In genomic region chr1:45162636-45163035, GRCh38 we compare ENCODE assay signal across 7 cellular contexts. TPM values are rescaled to one million over a fixed set of nuclear protein-coding genes. Genes with fewer than 3 reads are reported as not detected.
A peak's percentile ranks its signal among the peaks of the same experiment; 100 is the strongest.
DNase-seq lines count a peak whose midpoint lies in the region; ATAC-seq lines count a peak whose summit lies in the region.
"Not testable (repeated sequence)": the region's sequence is repeated elsewhere in the genome, so short reads cannot be mapped to it uniquely, and the experiment has no call there.

No MANE protein-coding gene starts in this region.

- ATAC-seq in activated T-helper 17 cell treated with anti-CD3 and anti-CD28 coated beads, Interleukin-2, amount 50 U/mL, for 72 hours (replicated peaks); naive thymus-derived CD4-positive, alpha-beta T cell: not testable (repeated sequence)

- CTCF ChIA-PET in naive thymus-derived CD4-positive, alpha-beta T cell (lab: Charles Lee), result not testable (repeated sequence)

- H3K27me3 ChIP-seq in naive thymus-derived CD4-positive, alpha-beta T cell (ENCODE audit: control insufficient read depth in 2 of 2, insufficient read depth in 2 of 2, low read length in 2 of 2), result not testable (repeated sequence)

- not testable (repeated sequence) for H3K27ac Mint-ChIP-seq in activated T-helper 17 cell treated with anti-CD3 and anti-CD28 coated beads, Interleukin-2, amount 50 U/mL, for 72 hours; activated naive CD4-positive, alpha-beta T cell treated with anti-CD3 and anti-CD28 coated beads, Interleukin-2, amount 50 U/mL, for 24 hours
- peak overlapping the region in 8 of 9 donors; percentile 70 to 95 (median 84) for H3K27ac Mint-ChIP-seq in naive thymus-derived CD4-positive, alpha-beta T cell

- H3K4me1 ChIP-seq in naive thymus-derived CD4-positive, alpha-beta T cell (ENCODE audit: control insufficient read depth in 2 of 2, insufficient read depth in 2 of 2, low read length in 2 of 2), result not testable (repeated sequence)

- H3K36me3 ChIP-seq in naive thymus-derived CD4-positive, alpha-beta T cell (ENCODE audit: control insufficient read depth in 2 of 3, insufficient read depth in 3 of 3, low read length in 3 of 3), result not testable (repeated sequence)

- H3K4me3 Mint-ChIP-seq in activated T-helper 17 cell treated with anti-CD3 and anti-CD28 coated beads, Interleukin-2, amount 50 U/mL, for 72 hours, result peak overlapping the region; percentile 44
- H3K4me3 Mint-ChIP-seq in activated naive CD4-positive, alpha-beta T cell treated with anti-CD3 and anti-CD28 coated beads, Interleukin-2, amount 50 U/mL, for 24 hours, result peak overlapping the region; percentile 11
- peak overlapping the region in 9 of 10 donors; percentile 20 to 79 (median 59) for H3K4me3 Mint-ChIP-seq in naive thymus-derived CD4-positive, alpha-beta T cell

- not testable (repeated sequence) for H3K9me3 Mint-ChIP-seq in activated T-helper 17 cell treated with anti-CD3 and anti-CD28 coated beads, Interleukin-2, amount 50 U/mL, for 72 hours; activated naive CD4-positive, alpha-beta T cell treated with anti-CD3 and anti-CD28 coated beads, Interleukin-2, amount 50 U/mL, for 24 hours
- H3K9me3 Mint-ChIP-seq in naive thymus-derived CD4-positive, alpha-beta T cell, result peaks cover 0 to 34% (median 15%) of the 10 kb centered on the region in 11 donors

- H3K9me3 ChIP-seq in naive thymus-derived CD4-positive, alpha-beta T cell (ENCODE audit: control insufficient read depth in 2 of 3, low read length in 3 of 3), result not testable (repeated sequence)

- H3K27me3 Mint-ChIP-seq in activated T-helper 17 cell treated with anti-CD3 and anti-CD28 coated beads, Interleukin-2, amount 50 U/mL, for 72 hours; activated naive CD4-positive, alpha-beta T cell treated with anti-CD3 and anti-CD28 coated beads, Interleukin-2, amount 50 U/mL, for 24 hours; naive thymus-derived CD4-positive, alpha-beta T cell: not testable (repeated sequence)

- H3K27ac ChIP-seq in naive thymus-derived CD4-positive, alpha-beta T cell (ENCODE audit: low read depth, low read length), result not testable (repeated sequence)

- H3K36me3 Mint-ChIP-seq in activated T-helper 17 cell treated with anti-CD3 and anti-CD28 coated beads, Interleukin-2, amount 50 U/mL, for 72 hours (ENCODE audit: low read depth), result not testable (repeated sequence)
- peaks cover 13% of the 10 kb centered on the region for H3K36me3 Mint-ChIP-seq in activated naive CD4-positive, alpha-beta T cell treated with anti-CD3 and anti-CD28 coated beads, Interleukin-2, amount 50 U/mL, for 24 hours
- peaks cover 5 to 12% (median 6%) of the 10 kb centered on the region in 5 donors for H3K36me3 Mint-ChIP-seq in naive thymus-derived CD4-positive, alpha-beta T cell

- intact Hi-C loops in naive thymus-derived CD4-positive, alpha-beta T cell (cut with micrococcal nuclease), result not testable (repeated sequence)

- peaks cover 15% of the 10 kb centered on the region for H3K4me1 Mint-ChIP-seq in activated T-helper 17 cell treated with anti-CD3 and anti-CD28 coated beads, Interleukin-2, amount 50 U/mL, for 72 hours
- peaks cover 47% of the 10 kb centered on the region for H3K4me1 Mint-ChIP-seq in activated naive CD4-positive, alpha-beta T cell treated with anti-CD3 and anti-CD28 coated beads, Interleukin-2, amount 50 U/mL, for 24 hours
- H3K4me1 Mint-ChIP-seq in naive thymus-derived CD4-positive, alpha-beta T cell, result peaks cover 4 to 26% (median 21%) of the 10 kb centered on the region in 7 donors

- not testable (repeated sequence) for H3K4me3 ChIP-seq in Jurkat, Clone E6-1 (ENCODE audit: low read length); naive thymus-derived CD4-positive, alpha-beta T cell (ENCODE audit: low read length)

- peak; percentile 7 for DNase-seq in Jurkat, Clone E6-1 (ENCODE audit: low read depth, low spot score)
- peak; percentile 1 for DNase-seq in T-helper 9 cell
- DNase-seq in activated CD4-positive, alpha-beta T cell treated with anti-CD3 and anti-CD28 coated beads, Interleukin-2, amount 50 U/mL, for 48 hours, result peak; percentile 7 to 27
- peak in 7 of 9 donors; percentile 40 to 75 (median 54) for DNase-seq in naive thymus-derived CD4-positive, alpha-beta T cell
- DNase-seq in stimulated activated CD4-positive, alpha-beta T cell treated with anti-CD3 and anti-CD28 coated beads, Interleukin-4, amount 100 ng/mL, for 24 hours, result peak; percentile 8

- POLR2A ChIA-PET in naive thymus-derived CD4-positive, alpha-beta T cell (lab: Charles Lee), result not testable (repeated sequence)

RNA-seq across cellular contexts. Expression of gene ZSWIM5, which starts 43.8 kb away (rescaled TPM):
- 0.39 TPM for polyA plus RNA-seq in Jurkat, Clone E6-1 (2012; ENCODE audit: insufficient read depth, insufficient read length)
- 1 to 10 TPM in 1 of 2 donors, under 1 TPM in 1; 0.86 to 1.9 TPM for total RNA-seq in activated T-helper 17 cell treated with anti-CD3 and anti-CD28 coated beads, Interleukin-2, amount 50 U/mL, for 72 hours
- total RNA-seq in naive thymus-derived CD4-positive, alpha-beta T cell, result 1 to 10 TPM in 4 of 5 experiments, under 1 TPM in 1; 0.17 to 3.6 (median 2.3) TPM
- polyA plus RNA-seq in naive thymus-derived CD4-positive, alpha-beta T cell, result under 1 TPM; 0.24 to 0.33 TPM

Comparison
In these comparisons a context has a peak if more than half of its experiments do, and no peak if none do; other contexts are left out.
1. DNase-seq: peak in every context shown above with its lines; median percentile 54 in naive thymus-derived CD4-positive, alpha-beta T cell; 17 in activated CD4-positive, alpha-beta T cell treated with anti-CD3 and anti-CD28 coated beads, Interleukin-2, amount 50 U/mL, for 48 hours; 8 in stimulated activated CD4-positive, alpha-beta T cell treated with anti-CD3 and anti-CD28 coated beads, Interleukin-4, amount 100 ng/mL, for 24 hours; 7 in Jurkat, Clone E6-1; 1 in T-helper 9 cell.